18 cellular contexts compared by ENCODE assay signal in the genomic region with DNA sequence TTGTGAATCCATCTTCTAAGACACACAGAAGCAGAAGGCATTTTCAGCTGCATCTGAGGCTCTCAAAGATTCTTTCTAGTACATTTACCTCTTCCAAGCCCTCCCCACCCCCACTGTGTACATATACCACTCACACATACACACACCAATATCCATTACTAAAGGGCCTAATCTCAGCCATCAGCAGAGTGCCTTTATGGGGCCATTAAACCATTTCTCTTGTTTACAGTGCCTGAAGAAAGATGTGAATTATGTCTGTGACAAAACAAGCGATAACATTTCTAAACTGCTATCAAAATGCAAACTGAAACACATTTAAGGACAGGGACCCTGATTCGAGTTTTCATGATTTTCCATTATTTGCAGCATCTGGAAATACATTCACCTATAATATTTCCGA. TPM values are rescaled to one million over a fixed set of nuclear protein-coding genes. Genes with fewer than 3 reads are reported as not detected.
DNase-seq lines count a peak whose midpoint lies in the region; ATAC-seq and TF ChIP-seq lines count a peak whose summit lies in the region.
"Had no signal": no experiment of that assay in that cellular context is flagged by ENCODE, and none has a peak within 500 bp of the region (broad histone marks: within the 10 kb centered on the region; RNA-seq: fewer than 3 reads in every experiment).

No MANE protein-coding gene starts in this region.

- H3K4me3 ChIP-seq in HAP-1 (no peak overlapping the region), mucosa of descending colon (no peak overlapping the region)
- H3K4me3 ChIP-seq: gastrocnemius medialis, PC-9, right lobe of liver, SK-N-MC had no signal

- in situ Hi-C loops in HAP-1 (cut with MboI; ENCODE audit: low sequenced_read_pairs): no loop called here

- no peak for TF ChIP-seq CTCF in mucosa of descending colon (IDR thresholded peaks at IDR 0.05)

- no peaks in the 10 kb centered on the region for H3K27me3 ChIP-seq in HAP-1 (ENCODE audit: low read depth)
- H3K27me3 ChIP-seq: gastrocnemius medialis, right lobe of liver had no signal

- peak; percentile 68 to 73 for DNase-seq in HAP-1 (ENCODE audit: low spot score in 2 of 2)
- peak; percentile 41 to 92 (median 83) for DNase-seq in NCI-H1417 (lab: John Stamatoyannopoulos, UW)
- peak; percentile 18 for DNase-seq in NCI-H774 (lab: John Stamatoyannopoulos, UW)
- DNase-seq in mucosa of descending colon: peak in 1 of 3 donors; percentile 68
- no peak for DNase-seq in NCI-H128 (lab: John Stamatoyannopoulos, UW; ENCODE audit: unreplicated experiment)
- no peak for DNase-seq in head of caudate nucleus
- DNase-seq: activated CD4-positive, CD25-positive, alpha-beta regulatory T cell treated with anti-CD3 and anti-CD28 coated beads, Interleukin-2, amount 50 U/mL, for 72 hours; activated naive CD8-positive, alpha-beta T cell treated with anti-CD3 and anti-CD28 coated beads, Interleukin-2, amount 10 ng/mL, durations not matched to agents 7 days and 5 days; dermis blood vessel endothelial cell; erythroblast; gastrocnemius medialis; NCI-H526; PC-9; right lobe of liver; T1000 had no signal

- peaks cover 12% of the 10 kb centered on the region for H3K4me1 ChIP-seq in HAP-1
- no peaks in the 10 kb centered on the region for H3K4me1 ChIP-seq in mucosa of descending colon (ENCODE audit: low read depth)
- H3K4me1 ChIP-seq: gastrocnemius medialis had no signal

- intact Hi-C loops in mucosa of descending colon (cut with DNase I, micrococcal nuclease) (no loop called here), head of caudate nucleus (cut with DNase I) (no loop called here)

- H3K36me3 ChIP-seq in HAP-1 (replicated peaks) (no peaks in the 10 kb centered on the region), mucosa of descending colon (ENCODE audit: low read depth) (no peaks in the 10 kb centered on the region)
- H3K36me3 ChIP-seq: gastrocnemius medialis, right lobe of liver had no signal

- ATAC-seq in mucosa of descending colon: peak; percentile 83
- no peak for ATAC-seq in GM19397 (IDR thresholded peaks at IDR 0.05; ENCODE audit: unreplicated experiment)
- ATAC-seq in HG03095 (IDR thresholded peaks at IDR 0.05; ENCODE audit: unreplicated experiment): no peak
- ATAC-seq: gastrocnemius medialis had no signal

- no peaks in the 10 kb centered on the region for H3K9me3 ChIP-seq in HAP-1
- H3K9me3 ChIP-seq in mucosa of descending colon: no peaks in the 10 kb centered on the region
- H3K9me3 ChIP-seq: gastrocnemius medialis, right lobe of liver had no signal

RNA-seq across cellular contexts. Expression of gene ETV1, which starts 40.0 kb away (rescaled TPM):
- total RNA-seq in mucosa of descending colon: 10 to 100 TPM in 1 of 3 donors, 1 to 10 TPM in 2; 2.6 to 16.9 (median 5.9) TPM

Comparison
In these comparisons a context has a peak if more than half of its experiments do, and no peak if none do; other contexts are left out.
1. DNase-seq: peak in HAP-1 (2 of 2), NCI-H1417 (3 of 3) and NCI-H774 (single experiment); none in NCI-H128 (single experiment) and head of caudate nucleus (0 of 42).